8 cellular contexts compared by ENCODE assay signal in the genomic region with DNA sequence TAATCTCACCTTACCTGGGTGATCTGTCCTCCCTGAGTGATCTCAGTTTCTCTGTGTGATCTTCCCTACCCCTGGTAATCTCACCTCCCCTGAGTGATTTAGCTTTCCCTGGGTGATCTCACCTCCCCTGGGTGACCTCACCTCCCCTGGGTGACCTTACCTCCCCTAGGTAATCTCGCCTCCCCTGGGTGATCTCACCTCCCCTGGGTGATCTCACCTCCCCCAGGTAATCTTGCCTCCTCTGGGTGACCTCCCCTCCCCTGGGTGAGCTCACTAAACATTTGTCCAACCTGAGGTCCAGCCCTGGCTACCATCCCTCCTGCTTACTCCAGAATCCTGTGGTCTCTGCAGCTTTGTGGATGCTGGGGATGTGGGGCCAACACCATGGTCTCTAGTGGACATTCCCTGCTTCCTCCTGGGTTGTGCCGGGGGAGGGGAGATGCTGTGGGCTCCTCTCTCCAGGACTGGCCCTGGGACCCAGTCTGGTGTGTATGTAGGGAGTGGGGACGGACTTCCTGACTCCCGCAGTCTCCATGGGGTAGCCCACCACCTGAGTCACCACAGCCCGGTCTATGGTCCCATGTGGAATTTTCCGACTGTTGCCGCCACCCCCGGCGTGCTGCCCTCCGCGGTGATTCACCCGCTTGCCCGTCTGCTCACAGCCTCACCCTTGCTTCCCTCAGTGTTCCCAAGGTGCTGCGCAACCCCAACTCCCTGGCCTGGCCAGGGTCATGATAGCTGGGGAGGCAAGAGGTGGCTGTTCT. TPM values are rescaled to one million over a fixed set of nuclear protein-coding genes. Genes with fewer than 3 reads are reported as not detected.
DNase-seq lines count a peak whose midpoint lies in the region; ATAC-seq and TF ChIP-seq lines count a peak whose summit lies in the region.
"Had no signal": no experiment of that assay in that cellular context is flagged by ENCODE, and none has a peak within 500 bp of the region (broad histone marks: within the 10 kb centered on the region; RNA-seq: fewer than 3 reads in every experiment).

No MANE protein-coding gene starts in this region.

- no peak overlapping the region for H3K4me3 Mint-ChIP-seq in activated B cell treated with CpG ODN at 0.5 μM for 24 hours
- H3K4me3 Mint-ChIP-seq: T-helper 1 cell treated with Interleukin-12 subunit alpha and Interleukin-12 subunit beta and Interleukin-4 antibody, amounts not matched to agents 30 μg/mL and 1 μg/mL, for 36 hours had no signal

- H3K36me3 Mint-ChIP-seq in activated B cell treated with CpG ODN at 0.5 μM for 24 hours (ENCODE audit: low read depth): peaks cover 30% of the 10 kb centered on the region
- H3K36me3 Mint-ChIP-seq: activated naive CD4-positive, alpha-beta T cell treated with anti-CD3 and anti-CD28 coated beads, Interleukin-2, amount 50 U/mL, for 72 hours had no signal

- H3K9me3 Mint-ChIP-seq in activated B cell treated with CpG ODN at 0.5 μM for 24 hours: no peaks in the 10 kb centered on the region
- H3K9me3 Mint-ChIP-seq: activated naive CD4-positive, alpha-beta T cell treated with anti-CD3 and anti-CD28 coated beads, Interleukin-2, amount 50 U/mL, for 72 hours; T-helper 1 cell treated with Interleukin-12 subunit alpha and Interleukin-12 subunit beta and Interleukin-4 antibody, amounts not matched to agents 30 μg/mL and 1 μg/mL, for 36 hours had no signal

- peak overlapping the region; percentile 11 for H3K27ac Mint-ChIP-seq in activated B cell treated with CpG ODN at 0.5 μM for 24 hours
- H3K27ac Mint-ChIP-seq: T-helper 1 cell treated with Interleukin-12 subunit alpha and Interleukin-12 subunit beta and Interleukin-4 antibody, amounts not matched to agents 30 μg/mL and 1 μg/mL, for 36 hours had no signal

- TF ChIP-seq CTCF in activated B cell treated with CpG ODN at 0.5 μM for 24 hours (IDR thresholded peaks at IDR 0.05) (no peak), GM20000 (IDR thresholded peaks at IDR 0.05; ENCODE audit: extremely low read depth, missing control alignments) (no peak)

- no peaks in the 10 kb centered on the region for H3K27me3 Mint-ChIP-seq in activated B cell treated with CpG ODN at 0.5 μM for 24 hours

- intact Hi-C loops in activated B cell treated with CpG ODN at 0.5 μM for 24 hours (cut with micrococcal nuclease): no loop called here

- ATAC-seq in activated B cell treated with CpG ODN at 0.5 μM for 24 hours (ENCODE audit: low read depth): no peak

- CTCF ChIA-PET in activated B cell treated with CpG ODN at 0.5 μM for 24 hours (lab: Charles Lee): interaction anchor here (1.9 kb wide), 1 partner anchor 14 kb away, joined by 4 read pairs; no protein-coding TSS in a partner anchor

- peak; percentile 82 for DNase-seq in A172 (ENCODE audit: low spot score)
- no peak for DNase-seq in activated B cell treated with CpG ODN at 0.5 μM for 24 hours
- peak; percentile 46 to 52 for DNase-seq in lung microvascular endothelial cell (ENCODE audit: low read depth in 2 of 2)
- no peak for DNase-seq in superior temporal gyrus (ENCODE audit: extremely low spot score)
- no peak for DNase-seq in GM20000 (ENCODE audit: low spot score)
- DNase-seq in SHP77 treated with DMSO at 0.1 percent for 48 hours (lab: John Stamatoyannopoulos, UW): no peak

- H3K4me1 Mint-ChIP-seq in activated B cell treated with CpG ODN at 0.5 μM for 24 hours: peaks cover 41% of the 10 kb centered on the region

- POLR2A ChIA-PET in activated B cell treated with CpG ODN at 0.5 μM for 24 hours (lab: Charles Lee): no interaction called here

RNA-seq across cellular contexts. Expression of a gene that starts 9.9 kb away (rescaled TPM):
- total RNA-seq in A172 (2014; rRNA removed; shearing (Covaris generic)): 2.2 and 71.7 TPM in 2 replicates
- 301 and 303 TPM in 2 replicates for total RNA-seq in activated B cell treated with CpG ODN at 0.5 μM for 24 hours
- total RNA-seq in lung microvascular endothelial cell: under 0.01 TPM in 1 of 2 replicates, not detected in the other

RNA-seq across cellular contexts. Expression of a gene that starts 24.0 kb away (rescaled TPM):
- total RNA-seq in A172 (2014; rRNA removed; shearing (Covaris generic)): not detected in 2 replicates
- total RNA-seq in activated B cell treated with CpG ODN at 0.5 μM for 24 hours: 1.0 and 1.5 TPM in 2 replicates
- total RNA-seq in lung microvascular endothelial cell: not detected in 2 replicates
- total RNA-seq: activated naive CD4-positive, alpha-beta T cell treated with anti-CD3 and anti-CD28 coated beads, Interleukin-2, amount 50 U/mL, for 72 hours had no signal

RNA-seq across cellular contexts. Expression of a gene that starts 28.0 kb away (rescaled TPM):
- 2.1 TPM in 1 of 2 replicates, not detected in the other for total RNA-seq in A172 (2014; rRNA removed; shearing (Covaris generic))
- total RNA-seq in activated B cell treated with CpG ODN at 0.5 μM for 24 hours: not detected in 2 replicates
- total RNA-seq in lung microvascular endothelial cell: not detected in 2 replicates
- total RNA-seq: activated naive CD4-positive, alpha-beta T cell treated with anti-CD3 and anti-CD28 coated beads, Interleukin-2, amount 50 U/mL, for 72 hours had no signal

RNA-seq across cellular contexts. Expression of a gene that starts 28.9 kb away (rescaled TPM):
- total RNA-seq in A172 (2014; rRNA removed; shearing (Covaris generic)): not detected in 2 replicates
- total RNA-seq in activated B cell treated with CpG ODN at 0.5 μM for 24 hours (0.16 TPM in 1 of 2 replicates, not detected in the other), lung microvascular endothelial cell (not detected in 2 replicates)

RNA-seq across cellular contexts. Expression of a gene that starts 56.7 kb away (rescaled TPM):
- total RNA-seq in A172 (2014; rRNA removed; shearing (Covaris generic)): 0.46 TPM in 1 of 2 replicates, not detected in the other
- 2.9 and 3.5 TPM in 2 replicates for total RNA-seq in activated B cell treated with CpG ODN at 0.5 μM for 24 hours
- total RNA-seq in lung microvascular endothelial cell: not detected in 2 replicates

Comparison
In these comparisons a context has a peak if more than half of its experiments do, and no peak if none do; other contexts are left out.
1. DNase-seq: peak in A172 (single experiment) and lung microvascular endothelial cell (2 of 2); none in activated B cell treated with CpG ODN at 0.5 μM for 24 hours (single experiment), superior temporal gyrus (single experiment), GM20000 (single experiment) and SHP77 treated with DMSO at 0.1 percent for 48 hours (single experiment).